In the genomic region with DNA sequence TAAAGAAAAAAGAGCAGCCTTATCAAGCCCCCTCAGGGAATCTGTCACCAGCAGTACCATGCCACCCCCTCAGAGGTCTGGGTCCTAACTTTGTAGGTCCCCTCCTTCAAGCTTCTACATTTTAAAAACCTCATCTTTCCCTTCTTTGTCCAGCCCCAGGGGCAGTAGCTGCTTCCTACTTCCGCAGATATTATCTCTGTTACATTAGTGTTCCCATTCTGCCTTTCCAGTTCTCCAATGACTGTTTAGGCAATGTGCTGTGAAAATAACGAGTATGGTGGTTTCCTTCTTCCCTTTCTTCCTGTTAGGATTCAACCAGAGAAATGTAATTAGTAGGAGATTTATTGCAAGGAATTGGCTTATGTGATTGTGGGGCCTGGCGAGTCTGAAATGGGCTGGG, we compare ENCODE assay signal across 26 cellular contexts.
"Had no signal": no experiment of that assay in that cellular context is flagged by ENCODE, and none has a peak within 500 bp of the region (broad histone marks: within the 10 kb centered on the region; RNA-seq: fewer than 3 reads in every experiment).

No MANE protein-coding gene starts in this region.

- H3K79me2 ChIP-seq: parathyroid adenoma had no signal

- DNase-seq: islet precursor cell; left ventricle myocardium inferior; mesendoderm; naive B cell; natural killer cell; nephron progenitor cell; occipital lobe; right lobe of liver; stimulated activated CD4-positive, alpha-beta T cell treated with anti-CD3 and anti-CD28 coated beads, Interleukin-1b, Interleukin-23, amount 100 ng/mL, for 48 hours; stimulated activated CD4-positive, alpha-beta T cell treated with anti-CD3 and anti-CD28 coated beads, Interleukin-2, amount 100 ng/mL, for 48 hours; stimulated activated CD4-positive, alpha-beta T cell treated with anti-CD3 and anti-CD28 coated beads, Interleukin-4, amount 100 ng/mL, for 4 hours; stimulated activated CD8-positive, alpha-beta memory T cell treated with anti-CD3 and anti-CD28 coated beads, Interleukin-4, amount 100 ng/mL, for 48 hours; stimulated activated naive CD4-positive, alpha-beta T cell treated with Interleukin-2 at 50 U/mL for 16 hours; stimulated activated naive CD8-positive, alpha-beta T cell treated with anti-CD3 and anti-CD28 coated beads, Interleukin-15, amount 100 ng/mL, for 72 hours; substantia nigra; uterus had no signal

- H2AFZ ChIP-seq: neural progenitor cell, parathyroid adenoma had no signal

- H3K4me2 ChIP-seq: neural progenitor cell, smooth muscle cell had no signal

- H3K27me3 ChIP-seq: neural progenitor cell, neutrophil, right atrium auricular region, right lobe of liver, tibial nerve, uterus had no signal

- H3K9me3 Mint-ChIP-seq: natural killer cell; nephron progenitor cell; stimulated activated memory B cell treated with anti-CD40 and anti-IgM and Interleukin-4, amounts not matched to agents 10 μg/mL and 1 μg/mL and 100 μg/mL, for 72 hours; stimulated activated naive CD8-positive, alpha-beta T cell treated with anti-CD3 and anti-CD28 coated beads, Interleukin-15, amount 100 ng/mL, for 72 hours had no signal

- H3K4me1 ChIP-seq: left ventricle myocardium inferior, parathyroid adenoma, right atrium auricular region, right lobe of liver, tibial nerve, uterus had no signal

- H3K36me3 ChIP-seq: left ventricle myocardium inferior, neural progenitor cell, neutrophil, right atrium auricular region, right lobe of liver, tibial nerve, uterus had no signal

- H3K9me3 ChIP-seq: left ventricle myocardium inferior, neutrophil, right atrium auricular region, right lobe of liver, tibial nerve, uterus had no signal

- H3K4me1 Mint-ChIP-seq: naive B cell; natural killer cell; nephron progenitor cell; stimulated activated memory B cell treated with anti-CD40 and anti-IgM and Interleukin-4, amounts not matched to agents 10 μg/mL and 1 μg/mL and 100 μg/mL, for 72 hours; stimulated activated naive CD8-positive, alpha-beta T cell treated with anti-CD3 and anti-CD28 coated beads, Interleukin-15, amount 100 ng/mL, for 72 hours had no signal

- H3K4me3 ChIP-seq: left ventricle myocardium inferior, lung, neural progenitor cell, right atrium auricular region, right lobe of liver, smooth muscle cell, tibial nerve, uterus had no signal

- H3K4me3 Mint-ChIP-seq: mesothelial cell of epicardium; naive B cell; natural killer cell; nephron progenitor cell; neural progenitor cell; stimulated activated memory B cell treated with anti-CD40 and anti-IgM and Interleukin-4, amounts not matched to agents 10 μg/mL and 1 μg/mL and 100 μg/mL, for 72 hours; stimulated activated naive CD8-positive, alpha-beta T cell treated with anti-CD3 and anti-CD28 coated beads, Interleukin-15, amount 100 ng/mL, for 72 hours; type B pancreatic cell had no signal

- H3K36me3 Mint-ChIP-seq: mesothelial cell of epicardium; naive B cell; natural killer cell; neural progenitor cell; stimulated activated memory B cell treated with anti-CD40 and anti-IgM and Interleukin-4, amounts not matched to agents 10 μg/mL and 1 μg/mL and 100 μg/mL, for 72 hours; type B pancreatic cell had no signal

- H3K27ac ChIP-seq: left ventricle myocardium inferior, neural progenitor cell, neutrophil, parathyroid adenoma, right atrium auricular region, right lobe of liver, tibial nerve, uterus had no signal

- H3K27ac Mint-ChIP-seq: mesothelial cell of epicardium; naive B cell; natural killer cell; nephron progenitor cell; neural progenitor cell; stimulated activated memory B cell treated with anti-CD40 and anti-IgM and Interleukin-4, amounts not matched to agents 10 μg/mL and 1 μg/mL and 100 μg/mL, for 72 hours; stimulated activated naive CD8-positive, alpha-beta T cell treated with anti-CD3 and anti-CD28 coated beads, Interleukin-15, amount 100 ng/mL, for 72 hours; type B pancreatic cell had no signal

- ATAC-seq: natural killer cell; right lobe of liver; stimulated activated memory B cell treated with anti-CD40 and anti-IgM and Interleukin-4, amounts not matched to agents 10 μg/mL and 1 μg/mL and 100 μg/mL, for 72 hours; stimulated activated naive CD8-positive, alpha-beta T cell treated with anti-CD3 and anti-CD28 coated beads, Interleukin-15, amount 100 ng/mL, for 72 hours had no signal

- H3K27me3 Mint-ChIP-seq: stimulated activated naive CD8-positive, alpha-beta T cell treated with anti-CD3 and anti-CD28 coated beads, Interleukin-15, amount 100 ng/mL, for 72 hours; type B pancreatic cell had no signal
